Comparison of ENCODE assay signal across 18 cellular contexts in the genomic region with DNA sequence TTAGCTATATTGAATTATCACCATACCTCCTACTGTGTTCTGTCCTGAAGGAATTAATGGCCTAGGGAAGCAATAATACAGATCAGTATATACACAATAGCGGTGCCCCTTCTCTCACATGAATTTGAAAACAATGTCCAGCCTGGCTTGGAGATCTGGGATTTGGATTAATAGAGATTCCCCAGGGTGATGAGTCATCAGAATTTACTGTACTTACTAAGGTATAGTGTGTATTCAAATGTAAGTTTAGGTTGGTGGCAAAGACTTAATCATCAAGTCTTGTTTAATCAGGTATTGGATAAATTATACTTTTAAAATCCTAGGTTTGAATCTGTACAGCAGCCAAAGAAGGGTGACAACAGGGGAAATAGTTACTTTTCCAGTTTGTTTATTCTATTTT.
DNase-seq lines count a peak whose midpoint lies in the region; ATAC-seq, FAIRE-seq and TF ChIP-seq lines count a peak whose summit lies in the region.
"Had no signal": no experiment of that assay in that cellular context is flagged by ENCODE, and none has a peak within 500 bp of the region (broad histone marks: within the 10 kb centered on the region; RNA-seq: fewer than 3 reads in every experiment).

No MANE protein-coding gene starts in this region.

- TF ChIP-seq EP300 in H1 (IDR thresholded peaks at IDR 0.05; ENCODE audit: borderline replicate concordance in 1 of 2, low read depth in 2 of 2, low read length in 2 of 2), result no peak

- FAIRE-seq in H1 (lab: Jason Lieb, UNC), result no peak
- FAIRE-seq: GM12878, urothelium cell line had no signal

- no peak overlapping the region for H3K23ac ChIP-seq in H1 (ENCODE audit: insufficient read length)

- no peak for TF ChIP-seq POLR2A in H1 (IDR thresholded peaks at IDR 0.05; ENCODE audit: control extremely low read depth in 1 of 2, low read depth in 2 of 2, low read length in 2 of 2)

- H4K91ac ChIP-seq in H1 (replicated peaks; ENCODE audit: insufficient read length, low read length), result no peak overlapping the region

- no peak overlapping the region for H2BK120ac ChIP-seq in H1 (replicated peaks; ENCODE audit: low read depth, low read length)

- no peak for TF ChIP-seq RAD21 in H1 (IDR thresholded peaks at IDR 0.05 in 1 of 2, conservative IDR thresholded peaks at IDR 0.05 in 1 of 2; ENCODE audit: low read depth in 2 of 2, low read length in 2 of 2)

- H3K79me2 ChIP-seq in H1 (ENCODE audit: control insufficient read depth in 1 of 2, insufficient read depth in 2 of 2, low read length in 2 of 2), result no peaks in the 10 kb centered on the region

- DNase-seq in right atrium auricular region (ENCODE audit: low spot score), result no peak
- DNase-seq in cardiac septum (ENCODE audit: low spot score), result no peak
- DNase-seq in H1 (ENCODE audit: low read depth in 1 of 2, low spot score in 2 of 2), result no peak
- DNase-seq in upper lobe of right lung, result no peak
- no peak for DNase-seq in NCI-H2227 treated with DMSO at 0.1 percent for 48 hours (lab: John Stamatoyannopoulos, UW)
- DNase-seq in inferior parietal cortex (ENCODE audit: extremely low spot score), result no peak
- no peak for DNase-seq in mucosa of descending colon
- DNase-seq: activated CD8-positive, alpha-beta memory T cell treated with anti-CD3 and anti-CD28 coated beads for 24 hours; CD4-positive, alpha-beta memory T cell; hippocampal formation; NCI-H2029 treated with DMSO at 0.1 percent for 48 hours; NCI-H526 treated with DMSO at 0.1 percent for 48 hours; stimulated activated CD4-positive, alpha-beta T cell treated with anti-CD3 and anti-CD28 coated beads, Interleukin-4, amount 100 ng/mL, for 4 hours had no signal

- ATAC-seq in upper lobe of right lung, result no peak
- no peak for ATAC-seq in mucosa of descending colon
- ATAC-seq: GM12878, Panc1, WTC11 had no signal

- no peak overlapping the region for H2AFZ ChIP-seq in H1 (ENCODE audit: low read length)

- H4K8ac ChIP-seq in H1 (ENCODE audit: extremely low read depth, insufficient read depth, low read length), result no peak overlapping the region

- H3K23me2 ChIP-seq in H1 (ENCODE audit: low read depth, low read length), result no peaks in the 10 kb centered on the region

- WGBS in H1 (ENCODE audit: extremely low coverage in 1 of 2, insufficient coverage in 1 of 2, insufficient read length in 1 of 2, insufficient replicate concordance in 2 of 2, low coverage in 1 of 2, low lambda C conversion rate in 2 of 2, missing lambda C conversion rate in 1 of 2), 2 experiments, result 88% methylated on average over 1 of the region's 1 CpG; no CpG with 5 or more reads in 1 of the 2 experiments

- H3K27me3 ChIP-seq in right atrium auricular region (no peaks in the 10 kb centered on the region), H1 (replicated peaks in 1 of 4; ENCODE audit: control insufficient read depth in 3 of 4, extremely low read depth in 1 of 4, insufficient read depth in 3 of 4, low read length in 3 of 4) (no peaks in the 10 kb centered on the region), muscle layer of duodenum (ENCODE audit: low read depth, low read length) (no peaks in the 10 kb centered on the region), upper lobe of right lung (no peaks in the 10 kb centered on the region)

- no peak overlapping the region for H4K5ac ChIP-seq in H1 (ENCODE audit: insufficient read length, low read depth, low read length)

- H2BK15ac ChIP-seq in H1 (ENCODE audit: low read length), result no peak overlapping the region

- intact Hi-C loops in cardiac septum (cut with DNase I), result loop anchor here (1.0 to 2.0 kb wide), 3 partner anchors 37 to 121 kb away; a partner anchor contains a TSS
- intact Hi-C loops in upper lobe of right lung (cut with DNase I), result no loop called here
- intact Hi-C loops in mucosa of descending colon (cut with DNase I, micrococcal nuclease), result loop anchor here in 1 of 2 donors (10.0 kb wide), 1 partner anchor 112 kb away; no protein-coding TSS in a partner anchor

- H4K20me1 ChIP-seq in H1 (replicated peaks in 1 of 2; ENCODE audit: control insufficient read depth in 1 of 2, insufficient read depth in 2 of 2, low read length in 2 of 2), result no peaks in the 10 kb centered on the region

- no peak overlapping the region for H2BK20ac ChIP-seq in H1 (ENCODE audit: low read length)

- no peak overlapping the region for H3K4me3 ChIP-seq in right atrium auricular region
- no peak overlapping the region for H3K4me3 ChIP-seq in H1 (ENCODE audit: extremely low read depth in 1 of 4, insufficient read depth in 2 of 4, low read depth in 3 of 4, low read length in 4 of 4)
- no peak overlapping the region for H3K4me3 ChIP-seq in muscle layer of duodenum (ENCODE audit: low read depth in 1 of 2, low read length in 2 of 2)
- H3K4me3 ChIP-seq in upper lobe of right lung, result no peak overlapping the region
- no peak overlapping the region for H3K4me3 ChIP-seq in mucosa of descending colon
- H3K4me3 ChIP-seq: GM12878 had no signal

- H3K27ac ChIP-seq in right atrium auricular region (peak overlapping the region; percentile 82 to 93), H1 (ENCODE audit: low read depth, low read length) (no peak overlapping the region), muscle layer of duodenum (ENCODE audit: low read length) (peak overlapping the region; percentile 14), upper lobe of right lung (peak overlapping the region; percentile 75)

- no peak overlapping the region for H2BK12ac ChIP-seq in H1 (ENCODE audit: low read depth, low read length)

- POLR2A ChIA-PET in H1 (lab: Charles Lee; ENCODE audit: partially characterized antibody), result no interaction called here

- no peak overlapping the region for H3K9ac ChIP-seq in H1 (replicated peaks in 1 of 4; ENCODE audit: extremely low read depth in 1 of 4, low read depth in 3 of 4, low read length in 3 of 4)

- no peak for TF ChIP-seq CTCF in right atrium auricular region (IDR thresholded peaks at IDR 0.05)
- no peak for TF ChIP-seq CTCF in H1 (IDR thresholded peaks at IDR 0.05; ENCODE audit: control extremely low read depth in 1 of 3, insufficient read depth in 1 of 3, low read depth in 1 of 3, low read length in 3 of 3)
- no peak for TF ChIP-seq CTCF in upper lobe of right lung (IDR thresholded peaks at IDR 0.05)
- no peak for TF ChIP-seq CTCF in mucosa of descending colon (IDR thresholded peaks at IDR 0.05)

- H3K4me2 ChIP-seq in H1 (ENCODE audit: insufficient read depth in 1 of 2, low read depth in 2 of 2, low read length in 2 of 2), result no peak overlapping the region

- no peak overlapping the region for H3K4ac ChIP-seq in H1 (replicated peaks; ENCODE audit: insufficient read length, low read depth, low read length)

- no peaks in the 10 kb centered on the region for H3K36me3 ChIP-seq in right atrium auricular region
- H3K36me3 ChIP-seq in H1 (ENCODE audit: control insufficient read depth in 2 of 4, insufficient read depth in 4 of 4, low read length in 3 of 4), result no peaks in the 10 kb centered on the region
- H3K36me3 ChIP-seq in muscle layer of duodenum (ENCODE audit: control insufficient read depth in 1 of 2, insufficient read depth in 2 of 2, low read length in 2 of 2), result no peaks in the 10 kb centered on the region
- no peaks in the 10 kb centered on the region for H3K36me3 ChIP-seq in upper lobe of right lung
- no peaks in the 10 kb centered on the region for H3K36me3 ChIP-seq in mucosa of descending colon (ENCODE audit: low read depth)

- H3K79me1 ChIP-seq in H1 (ENCODE audit: low read depth, low read length), result no peaks in the 10 kb centered on the region

- H3K56ac ChIP-seq in H1 (replicated peaks; ENCODE audit: insufficient read length, low read depth, low read length), result no peak overlapping the region

- H3K14ac ChIP-seq in H1 (ENCODE audit: insufficient read length), result no peak overlapping the region

- no peak overlapping the region for H2BK5ac ChIP-seq in H1 (ENCODE audit: low read depth, low read length)

- H2AK5ac ChIP-seq in H1 (ENCODE audit: low read depth, low read length), result no peak overlapping the region

- no peak overlapping the region for H3K18ac ChIP-seq in H1 (ENCODE audit: extremely low read depth, low read length)

- H3K9me3 ChIP-seq in right atrium auricular region (no peaks in the 10 kb centered on the region), H1 (ENCODE audit: insufficient read depth in 2 of 2, low read depth in 1 of 2, low read length in 1 of 2) (no peaks in the 10 kb centered on the region), muscle layer of duodenum (ENCODE audit: control insufficient read depth in 1 of 2, low read length in 2 of 2) (no peaks in the 10 kb centered on the region), upper lobe of right lung (no peaks in the 10 kb centered on the region), mucosa of descending colon (no peaks in the 10 kb centered on the region)

- CTCF ChIA-PET in H1 (lab: Charles Lee; ENCODE audit: partially characterized antibody), result interaction anchor here (0.6 to 1.2 kb wide), 3 partner anchors 12 to 295 kb away, joined by 3 to 4 read pairs (median 4); no protein-coding TSS in a partner anchor

- H3K4me1 ChIP-seq in right atrium auricular region (peaks cover 0 to 62% of the 10 kb centered on the region in 2 donors), H1 (replicated peaks in 1 of 4; ENCODE audit: control insufficient read depth in 3 of 4, insufficient read depth in 4 of 4, low read length in 3 of 4) (peaks cover 0 to 6% (median 2%) of the 10 kb centered on the region in 4 experiments; a peak in 1 of 7 replicates), muscle layer of duodenum (ENCODE audit: control insufficient read depth in 1 of 2, insufficient read depth in 2 of 2, low read length in 2 of 2) (peaks cover 7 to 16% of the 10 kb centered on the region in 2 donors), upper lobe of right lung (peaks cover 4% of the 10 kb centered on the region), mucosa of descending colon (ENCODE audit: low read depth) (peaks cover 24% of the 10 kb centered on the region)

TF ChIP-seq in H1, 55 proteins besides CTCF, POLR2A, EP300 and RAD21:
- TF ChIP-seq SRF (IDR thresholded peaks at IDR 0.05; ENCODE audit: low read depth, low read length) (no peak), MAFK (IDR thresholded peaks at IDR 0.05; ENCODE audit: low read depth, low read length) (0 out of 2 replicates have a peak, but pooled peaks have one; percentile 3)
